1 cellular context compared by ENCODE assay signal in the genomic region with DNA sequence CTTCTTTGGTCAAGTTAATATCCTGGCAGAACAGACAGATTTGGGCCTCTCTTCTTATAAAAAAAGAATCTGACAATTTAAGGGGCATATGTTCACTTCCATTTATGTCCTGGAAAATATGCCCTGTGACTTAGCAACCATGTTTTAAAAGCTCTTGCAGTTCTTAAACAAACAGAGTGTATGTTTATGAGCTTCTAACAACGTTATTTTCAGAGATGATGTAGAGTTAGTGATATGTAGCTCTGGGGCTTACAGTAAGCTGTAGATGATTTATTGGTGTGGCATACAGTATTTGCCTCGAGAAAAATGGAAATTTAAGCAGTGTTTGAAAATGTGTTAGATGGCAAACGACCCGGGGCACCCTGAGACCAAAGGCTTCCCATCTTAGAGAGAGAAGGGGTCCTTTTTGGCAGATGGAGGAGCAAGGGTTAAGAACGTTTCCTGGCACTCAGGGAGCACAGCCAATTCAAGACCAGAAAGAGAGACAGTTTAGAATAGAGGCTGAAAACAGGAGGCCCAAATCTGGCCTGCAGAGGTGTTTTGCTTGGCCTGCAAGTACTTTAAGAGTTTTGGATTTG.
TF ChIP-seq lines count a peak whose summit lies in the region.

No MANE protein-coding gene starts in this region.

TF ChIP-seq in SK-N-SH, 30 proteins besides CTCF, POLR2A, EP300 and RAD21 (continued from another document):
- TF ChIP-seq, protein P1, sequence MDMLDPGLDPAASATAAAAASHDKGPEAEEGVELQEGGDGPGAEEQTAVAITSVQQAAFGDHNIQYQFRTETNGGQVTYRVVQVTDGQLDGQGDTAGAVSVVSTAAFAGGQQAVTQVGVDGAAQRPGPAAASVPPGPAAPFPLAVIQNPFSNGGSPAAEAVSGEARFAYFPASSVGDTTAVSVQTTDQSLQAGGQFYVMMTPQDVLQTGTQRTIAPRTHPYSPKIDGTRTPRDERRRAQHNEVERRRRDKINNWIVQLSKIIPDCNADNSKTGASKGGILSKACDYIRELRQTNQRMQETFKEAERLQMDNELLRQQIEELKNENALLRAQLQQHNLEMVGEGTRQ (IDR thresholded peaks at IDR 0.05; ENCODE audit: borderline replicate concordance, low read depth, low read length): no peak
- TF ChIP-seq GATA2 (CRISPR knock-in tag; IDR thresholded peaks at IDR 0.05) (no peak), SIN3A (IDR thresholded peaks at IDR 0.05; ENCODE audit: borderline replicate concordance, low read depth, low read length) (no peak), RCOR1 (IDR thresholded peaks at IDR 0.05; ENCODE audit: low read length) (no peak), NRF1 (IDR thresholded peaks at IDR 0.05; ENCODE audit: low read depth, low read length) (no peak), FOXM1 (IDR thresholded peaks at IDR 0.05; ENCODE audit: low read depth) (no peak)
